ENCODE assay signal across 1 cellular context in genomic region chr17:27654654-27655524, GRCh38.
TF ChIP-seq lines count a peak whose summit lies in the region.

No MANE protein-coding gene starts in this region.

TF ChIP-seq in K562, 482 proteins besides CTCF, POLR2A, EP300 and RAD21 (continued from another document):
- TF ChIP-seq JUND (IDR thresholded peaks at IDR 0.05; ENCODE audit: borderline replicate concordance, low read depth, low read length) (0 out of 2 replicates have a peak, but pooled peaks have one; percentile 24), JUND (tag; IDR thresholded peaks at IDR 0.05; ENCODE audit: borderline replicate concordance, low read depth, low read length) (no peak), ESRRA (IDR thresholded peaks at IDR 0.05; ENCODE audit: borderline replicate concordance, low read depth) (peak; percentile 60; the same call in 1 of the 2 replicates), REST (CRISPR knock-in tag; IDR thresholded peaks at IDR 0.05; ENCODE audit: low read depth) (no peak), ZNF740 (CRISPR knock-in tag; IDR thresholded peaks at IDR 0.05) (peak; percentile 93), ZNF740 (tag; IDR thresholded peaks at IDR 0.05) (peak in 1 of 2 experiments; percentile 75; a peak in 2 of 4 replicates), HCFC1 (IDR thresholded peaks at IDR 0.05; ENCODE audit: low read depth, low read length) (0 out of 2 replicates have a peak, but pooled peaks have one; percentile 40), ZBTB33 (CRISPR knock-in tag; IDR thresholded peaks at IDR 0.05) (no peak), ASH1L (IDR thresholded peaks at IDR 0.05; ENCODE audit: borderline replicate concordance, low read depth, partially characterized antibody) (no peak), ATF1 (CRISPR knock-in tag; IDR thresholded peaks at IDR 0.05) (no peak), ATF1 (tag; IDR thresholded peaks at IDR 0.05) (peak; percentile 30; the same call in 1 of the 2 replicates), ETV1 (tag; conservative IDR thresholded peaks at IDR 0.05; ENCODE audit: low read depth) (peak; percentile 57; the same call in 1 of the 2 replicates), KDM2B (CRISPR knock-in tag; IDR thresholded peaks at IDR 0.05) (no peak), FOXK2 (conservative IDR thresholded peaks at IDR 0.05 in 1 of 2, IDR thresholded peaks at IDR 0.05 in 1 of 2; ENCODE audit: low read depth in 2 of 2) (peak in 1 of 2 experiments; percentile 47; a peak in 1 of 4 replicates), RBM34 (IDR thresholded peaks at IDR 0.05; ENCODE audit: borderline replicate concordance, insufficient read depth, low read length) (no peak), SMARCB1 (IDR thresholded peaks at IDR 0.05; ENCODE audit: insufficient read length, low read depth) (no peak), ZNF592 (IDR thresholded peaks at IDR 0.05) (peak; percentile 62; the same call in 1 of the 2 replicates), TFAP4 (CRISPR knock-in tag; IDR thresholded peaks at IDR 0.05; ENCODE audit: borderline replicate concordance) (peak; percentile 19; the same call in 1 of the 2 replicates), TGIF2 (CRISPR knock-in tag; IDR thresholded peaks at IDR 0.05) (no peak), E2F5 (CRISPR knock-in tag; IDR thresholded peaks at IDR 0.05) (no peak)
- TF ChIP-seq, protein P1, sequence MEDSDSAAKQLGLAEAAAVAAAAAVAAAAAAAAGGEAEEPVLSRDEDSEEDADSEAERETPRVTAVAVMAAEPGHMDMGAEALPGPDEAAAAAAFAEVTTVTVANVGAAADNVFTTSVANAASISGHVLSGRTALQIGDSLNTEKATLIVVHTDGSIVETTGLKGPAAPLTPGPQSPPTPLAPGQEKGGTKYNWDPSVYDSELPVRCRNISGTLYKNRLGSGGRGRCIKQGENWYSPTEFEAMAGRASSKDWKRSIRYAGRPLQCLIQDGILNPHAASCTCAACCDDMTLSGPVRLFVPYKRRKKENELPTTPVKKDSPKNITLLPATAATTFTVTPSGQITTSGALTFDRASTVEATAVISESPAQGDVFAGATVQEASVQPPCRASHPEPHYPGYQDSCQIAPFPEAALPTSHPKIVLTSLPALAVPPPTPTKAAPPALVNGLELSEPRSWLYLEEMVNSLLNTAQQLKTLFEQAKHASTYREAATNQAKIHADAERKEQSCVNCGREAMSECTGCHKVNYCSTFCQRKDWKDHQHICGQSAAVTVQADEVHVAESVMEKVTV (CRISPR knock-in tag; IDR thresholded peaks at IDR 0.05): peak; percentile 54
- TF ChIP-seq, protein P2, sequence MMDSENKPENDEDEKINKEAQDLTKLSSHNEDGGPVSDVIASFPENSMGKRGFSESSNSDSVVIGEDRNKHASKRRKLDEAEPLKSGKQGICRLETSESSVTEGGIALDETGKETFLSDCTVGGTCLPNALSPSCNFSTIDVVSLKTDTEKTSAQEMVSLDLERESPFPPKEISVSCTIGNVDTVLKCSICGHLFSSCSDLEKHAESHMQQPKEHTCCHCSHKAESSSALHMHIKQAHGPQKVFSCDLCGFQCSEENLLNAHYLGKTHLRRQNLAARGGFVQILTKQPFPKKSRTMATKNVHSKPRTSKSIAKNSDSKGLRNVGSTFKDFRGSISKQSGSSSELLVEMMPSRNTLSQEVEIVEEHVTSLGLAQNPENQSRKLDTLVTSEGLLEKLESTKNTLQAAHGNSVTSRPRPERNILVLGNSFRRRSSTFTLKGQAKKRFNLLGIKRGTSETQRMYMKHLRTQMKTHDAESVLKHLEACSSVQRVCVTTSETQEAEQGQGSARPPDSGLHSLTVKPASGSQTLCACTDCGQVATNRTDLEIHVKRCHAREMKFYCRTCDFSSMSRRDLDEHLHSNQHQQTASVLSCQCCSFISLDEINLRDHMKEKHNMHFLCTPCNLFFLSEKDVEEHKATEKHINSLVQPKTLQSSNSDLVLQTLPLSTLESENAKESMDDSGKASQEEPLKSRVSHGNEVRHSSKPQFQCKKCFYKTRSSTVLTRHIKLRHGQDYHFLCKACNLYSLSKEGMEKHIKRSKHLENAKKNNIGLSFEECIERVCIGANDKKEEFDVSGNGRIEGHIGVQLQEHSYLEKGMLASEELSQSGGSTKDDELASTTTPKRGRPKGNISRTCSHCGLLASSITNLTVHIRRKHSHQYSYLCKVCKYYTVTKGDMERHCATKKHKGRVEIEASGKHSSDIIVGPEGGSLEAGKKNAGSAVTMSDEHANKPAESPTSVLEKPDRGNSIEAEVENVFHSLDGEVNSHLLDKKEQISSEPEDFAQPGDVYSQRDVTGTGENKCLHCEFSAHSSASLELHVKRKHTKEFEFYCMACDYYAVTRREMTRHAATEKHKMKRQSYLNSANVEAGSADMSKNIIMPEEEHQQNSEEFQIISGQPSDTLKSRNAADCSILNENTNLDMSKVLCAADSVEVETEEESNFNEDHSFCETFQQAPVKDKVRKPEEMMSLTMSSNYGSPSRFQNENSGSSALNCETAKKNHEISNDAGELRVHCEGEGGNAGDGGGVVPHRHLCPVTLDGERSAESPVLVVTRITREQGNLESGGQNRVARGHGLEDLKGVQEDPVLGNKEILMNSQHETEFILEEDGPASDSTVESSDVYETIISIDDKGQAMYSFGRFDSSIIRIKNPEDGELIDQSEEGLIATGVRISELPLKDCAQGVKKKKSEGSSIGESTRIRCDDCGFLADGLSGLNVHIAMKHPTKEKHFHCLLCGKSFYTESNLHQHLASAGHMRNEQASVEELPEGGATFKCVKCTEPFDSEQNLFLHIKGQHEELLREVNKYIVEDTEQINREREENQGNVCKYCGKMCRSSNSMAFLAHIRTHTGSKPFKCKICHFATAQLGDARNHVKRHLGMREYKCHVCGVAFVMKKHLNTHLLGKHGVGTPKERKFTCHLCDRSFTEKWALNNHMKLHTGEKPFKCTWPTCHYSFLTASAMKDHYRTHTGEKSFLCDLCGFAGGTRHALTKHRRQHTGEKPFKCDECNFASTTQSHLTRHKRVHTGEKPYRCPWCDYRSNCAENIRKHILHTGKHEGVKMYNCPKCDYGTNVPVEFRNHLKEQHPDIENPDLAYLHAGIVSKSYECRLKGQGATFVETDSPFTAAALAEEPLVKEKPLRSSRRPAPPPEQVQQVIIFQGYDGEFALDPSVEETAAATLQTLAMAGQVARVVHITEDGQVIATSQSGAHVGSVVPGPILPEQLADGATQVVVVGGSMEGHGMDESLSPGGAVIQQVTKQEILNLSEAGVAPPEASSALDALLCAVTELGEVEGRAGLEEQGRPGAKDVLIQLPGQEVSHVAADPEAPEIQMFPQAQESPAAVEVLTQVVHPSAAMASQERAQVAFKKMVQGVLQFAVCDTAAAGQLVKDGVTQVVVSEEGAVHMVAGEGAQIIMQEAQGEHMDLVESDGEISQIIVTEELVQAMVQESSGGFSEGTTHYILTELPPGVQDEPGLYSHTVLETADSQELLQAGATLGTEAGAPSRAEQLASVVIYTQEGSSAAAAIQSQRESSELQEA (IDR thresholded peaks at IDR 0.05; ENCODE audit: low read depth): no peak
- TF ChIP-seq, protein P3, sequence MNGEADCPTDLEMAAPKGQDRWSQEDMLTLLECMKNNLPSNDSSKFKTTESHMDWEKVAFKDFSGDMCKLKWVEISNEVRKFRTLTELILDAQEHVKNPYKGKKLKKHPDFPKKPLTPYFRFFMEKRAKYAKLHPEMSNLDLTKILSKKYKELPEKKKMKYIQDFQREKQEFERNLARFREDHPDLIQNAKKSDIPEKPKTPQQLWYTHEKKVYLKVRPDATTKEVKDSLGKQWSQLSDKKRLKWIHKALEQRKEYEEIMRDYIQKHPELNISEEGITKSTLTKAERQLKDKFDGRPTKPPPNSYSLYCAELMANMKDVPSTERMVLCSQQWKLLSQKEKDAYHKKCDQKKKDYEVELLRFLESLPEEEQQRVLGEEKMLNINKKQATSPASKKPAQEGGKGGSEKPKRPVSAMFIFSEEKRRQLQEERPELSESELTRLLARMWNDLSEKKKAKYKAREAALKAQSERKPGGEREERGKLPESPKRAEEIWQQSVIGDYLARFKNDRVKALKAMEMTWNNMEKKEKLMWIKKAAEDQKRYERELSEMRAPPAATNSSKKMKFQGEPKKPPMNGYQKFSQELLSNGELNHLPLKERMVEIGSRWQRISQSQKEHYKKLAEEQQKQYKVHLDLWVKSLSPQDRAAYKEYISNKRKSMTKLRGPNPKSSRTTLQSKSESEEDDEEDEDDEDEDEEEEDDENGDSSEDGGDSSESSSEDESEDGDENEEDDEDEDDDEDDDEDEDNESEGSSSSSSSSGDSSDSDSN (IDR thresholded peaks at IDR 0.05; ENCODE audit: borderline replicate concordance in 1 of 2, low read depth in 2 of 2, low read length in 2 of 2): peak in 1 of 2 experiments; percentile 67; a peak in 1 of 4 replicates
